9 cellular contexts compared by ENCODE assay signal in the genomic region with DNA sequence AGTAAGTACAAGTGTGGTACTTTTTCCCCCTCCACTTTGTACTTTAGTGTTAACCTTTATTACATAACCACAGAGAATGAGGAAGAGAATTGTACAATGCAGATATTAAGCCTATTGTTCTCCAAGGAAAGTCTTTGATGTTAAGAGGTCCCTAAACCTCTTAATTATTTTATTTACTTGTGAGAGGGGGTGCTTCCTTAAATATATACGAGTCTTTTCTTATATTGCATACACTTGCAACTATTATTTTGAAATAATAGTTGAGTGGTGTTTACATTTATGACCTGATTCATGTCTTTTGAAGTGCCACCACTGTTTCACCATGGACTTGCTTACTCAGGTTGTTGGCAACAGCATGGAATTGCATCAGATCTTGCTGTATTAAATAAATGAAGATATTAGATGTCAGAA. TPM values are rescaled to one million over a fixed set of nuclear protein-coding genes. Genes with fewer than 3 reads are reported as not detected.
A peak's percentile ranks its signal among the peaks of the same experiment; 100 is the strongest.
DNase-seq lines count a peak whose midpoint lies in the region; ATAC-seq lines count a peak whose summit lies in the region.
"Had no signal": no experiment of that assay in that cellular context is flagged by ENCODE, and none has a peak within 500 bp of the region (broad histone marks: within the 10 kb centered on the region; RNA-seq: fewer than 3 reads in every experiment).

No MANE protein-coding gene starts in this region.

- POLR2A ChIA-PET in CD4-positive, alpha-beta memory T cell (lab: Charles Lee; ENCODE audit: partially characterized antibody), result interaction anchor here (0.9 to 3.5 kb wide), 7 partner anchors 9 to 81 kb away, joined by 3 to 23 read pairs (median 4); a partner anchor contains a TSS

- intact Hi-C loops in CD4-positive, alpha-beta memory T cell (cut with micrococcal nuclease), result no loop called here

- no peaks in the 10 kb centered on the region for H3K27me3 ChIP-seq in CD4-positive, alpha-beta memory T cell (ENCODE audit: insufficient read depth, low read length)

- DNase-seq in CD4-positive, alpha-beta memory T cell, result no peak
- DNase-seq in Kasumi-1 (lab: John Stamatoyannopoulos, UW) (peak; percentile 56 to 80), memory B cell (ENCODE audit: low spot score in 2 of 2) (no peak), NCI-H526 treated with DMSO at 0.1 percent for 48 hours (lab: John Stamatoyannopoulos, UW) (no peak), DMS153 (lab: John Stamatoyannopoulos, UW) (no peak)
- DNase-seq in activated naive CD8-positive, alpha-beta T cell treated with anti-CD3 and anti-CD28 coated beads, Interleukin-2, amount 50 U/mL, for 24 hours, result no peak
- no peak for DNase-seq in stimulated activated CD4-positive, alpha-beta T cell treated with anti-CD3 and anti-CD28 coated beads, Interleukin-2, amount 100 ng/mL, for 48 hours
- DNase-seq: activated gamma-delta T cell had no signal

- H3K4me1 ChIP-seq in CD4-positive, alpha-beta memory T cell (ENCODE audit: insufficient read depth, low read length), result peaks cover 100% of the 10 kb centered on the region

- no peaks in the 10 kb centered on the region for H3K36me3 ChIP-seq in CD4-positive, alpha-beta memory T cell (ENCODE audit: insufficient read depth, low read length)

- H3K4me3 ChIP-seq in CD4-positive, alpha-beta memory T cell (ENCODE audit: low read length in 2 of 2), result no peak overlapping the region

- H3K27me3 Mint-ChIP-seq in CD4-positive, alpha-beta memory T cell, result no peaks in the 10 kb centered on the region
- H3K27me3 Mint-ChIP-seq in activated naive CD8-positive, alpha-beta T cell treated with anti-CD3 and anti-CD28 coated beads, Interleukin-2, amount 50 U/mL, for 24 hours, result no peaks in the 10 kb centered on the region
- H3K27me3 Mint-ChIP-seq in memory B cell, result no peaks in the 10 kb centered on the region

- no peaks in the 10 kb centered on the region for H3K9me3 Mint-ChIP-seq in CD4-positive, alpha-beta memory T cell
- H3K9me3 Mint-ChIP-seq in activated naive CD8-positive, alpha-beta T cell treated with anti-CD3 and anti-CD28 coated beads, Interleukin-2, amount 50 U/mL, for 24 hours, result no peaks in the 10 kb centered on the region
- H3K9me3 Mint-ChIP-seq in memory B cell, result no peaks in the 10 kb centered on the region

- ATAC-seq in activated naive CD8-positive, alpha-beta T cell treated with anti-CD3 and anti-CD28 coated beads, Interleukin-2, amount 50 U/mL, for 24 hours, result no peak
- ATAC-seq in memory B cell (ENCODE audit: low read depth) (peak; percentile 33), GM21423 (IDR thresholded peaks at IDR 0.05; ENCODE audit: unreplicated experiment) (no peak)

- H3K36me3 Mint-ChIP-seq in CD4-positive, alpha-beta memory T cell, result peaks cover 0 to 3% of the 10 kb centered on the region in 2 donors
- peaks cover 2% of the 10 kb centered on the region for H3K36me3 Mint-ChIP-seq in activated naive CD8-positive, alpha-beta T cell treated with anti-CD3 and anti-CD28 coated beads, Interleukin-2, amount 50 U/mL, for 24 hours (ENCODE audit: low read depth)
- H3K36me3 Mint-ChIP-seq in memory B cell, result no peaks in the 10 kb centered on the region

- peaks cover 67 to 97% (median 87%) of the 10 kb centered on the region in 4 donors for H3K4me1 Mint-ChIP-seq in CD4-positive, alpha-beta memory T cell
- peaks cover 94% of the 10 kb centered on the region for H3K4me1 Mint-ChIP-seq in activated naive CD8-positive, alpha-beta T cell treated with anti-CD3 and anti-CD28 coated beads, Interleukin-2, amount 50 U/mL, for 24 hours
- H3K4me1 Mint-ChIP-seq in memory B cell, result peaks cover 58% of the 10 kb centered on the region

- no peaks in the 10 kb centered on the region for H3K9me3 ChIP-seq in CD4-positive, alpha-beta memory T cell (ENCODE audit: control insufficient read depth in 1 of 2, low read length in 2 of 2)

- H3K4me3 Mint-ChIP-seq in CD4-positive, alpha-beta memory T cell, result peak overlapping the region in 7 of 8 donors; percentile 33 to 84 (median 59)
- H3K4me3 Mint-ChIP-seq in activated naive CD8-positive, alpha-beta T cell treated with anti-CD3 and anti-CD28 coated beads, Interleukin-2, amount 50 U/mL, for 24 hours, result peak overlapping the region; percentile 44
- H3K4me3 Mint-ChIP-seq in memory B cell, result no peak overlapping the region

- peak overlapping the region; percentile 19 to 91 (median 70) for H3K27ac Mint-ChIP-seq in CD4-positive, alpha-beta memory T cell
- peak overlapping the region; percentile 70 for H3K27ac Mint-ChIP-seq in activated naive CD8-positive, alpha-beta T cell treated with anti-CD3 and anti-CD28 coated beads, Interleukin-2, amount 50 U/mL, for 24 hours
- H3K27ac Mint-ChIP-seq in memory B cell, result peak overlapping the region; percentile 67

- CTCF ChIA-PET in CD4-positive, alpha-beta memory T cell (lab: Charles Lee; ENCODE audit: partially characterized antibody), result interaction anchor here (0.7 to 1.9 kb wide), 4 partner anchors 9 to 48 kb away, joined by 3 to 9 read pairs (median 6); a partner anchor contains a TSS

- H3K27ac ChIP-seq in CD4-positive, alpha-beta memory T cell (ENCODE audit: low read depth, low read length), result no peak overlapping the region

RNA-seq across cellular contexts. Expression of a gene that starts 10.1 kb away (rescaled TPM):
- 100 to 1,000 TPM; 148 to 159 TPM for total RNA-seq in CD4-positive, alpha-beta memory T cell
- 10 to 100 TPM; 61.6 to 76.1 TPM for polyA plus RNA-seq in CD4-positive, alpha-beta memory T cell

Comparison
In these comparisons a context has a peak if more than half of its experiments do, and no peak if none do; other contexts are left out.
1. DNase-seq: peak in Kasumi-1 (2 of 2); none in CD4-positive, alpha-beta memory T cell (0 of 5), activated naive CD8-positive, alpha-beta T cell treated with anti-CD3 and anti-CD28 coated beads, Interleukin-2, amount 50 U/mL, for 24 hours (single experiment), memory B cell (0 of 2), NCI-H526 treated with DMSO at 0.1 percent for 48 hours (single experiment), DMS153 (single experiment) and stimulated activated CD4-positive, alpha-beta T cell treated with anti-CD3 and anti-CD28 coated beads, Interleukin-2, amount 100 ng/mL, for 48 hours (0 of 2).
2. Peak in every context shown above with its lines, with median percentiles within 50 percentile points of each other: H3K27ac Mint-ChIP-seq.